In the genomic region with DNA sequence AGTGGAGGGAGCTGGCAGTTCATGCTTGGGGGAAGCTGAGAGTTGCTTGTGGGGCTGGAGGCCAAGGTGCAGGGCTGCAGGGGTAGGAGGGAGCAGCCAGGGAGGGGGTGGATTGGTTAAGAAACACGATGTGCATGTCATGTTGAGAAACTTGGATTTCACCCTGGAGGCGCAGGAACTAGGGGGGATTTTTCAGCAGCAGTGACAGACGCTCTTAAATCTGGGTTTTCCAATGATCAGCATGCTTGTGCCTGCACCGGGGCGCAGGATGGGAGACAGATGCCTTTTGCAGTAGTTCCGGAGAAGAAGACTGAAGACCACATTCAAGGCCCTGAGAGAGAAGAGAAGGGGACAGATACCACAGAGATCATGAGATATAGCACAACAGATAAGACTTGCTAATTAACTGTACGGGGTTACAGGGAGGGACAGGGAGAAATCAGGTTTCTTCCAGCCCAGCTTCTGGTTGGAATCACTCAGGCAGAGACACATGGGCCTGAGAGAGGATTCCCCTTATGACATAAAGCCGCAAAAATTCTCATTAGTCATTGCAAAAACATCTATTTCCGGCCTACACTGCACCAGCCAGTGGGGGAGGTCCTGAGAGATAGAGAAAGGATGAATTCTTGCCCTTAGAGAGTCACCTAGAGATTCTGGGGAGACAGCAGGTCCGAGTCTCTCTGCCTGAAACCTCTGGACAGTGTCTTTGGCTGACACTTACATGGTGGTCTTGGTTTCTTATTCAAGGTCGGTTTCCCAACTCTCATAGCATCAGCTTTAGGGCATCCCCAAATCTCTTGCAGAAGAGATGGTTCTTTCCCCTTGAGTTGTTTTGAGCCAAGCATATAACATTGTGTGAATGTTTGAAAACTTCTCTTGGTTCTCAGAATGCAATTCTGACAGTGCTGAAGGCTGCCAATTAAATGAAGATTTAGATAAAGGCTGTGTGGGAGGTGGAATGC, we compare ENCODE assay signal across 8 cellular contexts. TPM values are rescaled to one million over a fixed set of nuclear protein-coding genes. Genes with fewer than 3 reads are reported as not detected.
A peak's percentile ranks its signal among the peaks of the same experiment; 100 is the strongest.
DNase-seq lines count a peak whose midpoint lies in the region; ATAC-seq and TF ChIP-seq lines count a peak whose summit lies in the region.

No MANE protein-coding gene starts in this region.

- H3K4me3 ChIP-seq in Peyer's patch = no peak overlapping the region
- no peak overlapping the region for H3K4me3 ChIP-seq in lung
- no peak overlapping the region for H3K4me3 ChIP-seq in lower leg skin (ENCODE audit: low read depth, poor library complexity, severe bottlenecking)

- ATAC-seq in GM18867 (IDR thresholded peaks at IDR 0.05; ENCODE audit: unreplicated experiment) = peak; percentile 77
- peak; percentile 76 for ATAC-seq in HG02938 (IDR thresholded peaks at IDR 0.05; ENCODE audit: unreplicated experiment)
- ATAC-seq in lung (ENCODE audit: insufficient read depth, low FRiP score) = no peak

- WGBS in lung, 2 donors = 65 to 76% methylated on average over 11 of the region's 11 CpGs
- 32% methylated on average over 11 of the region's 11 CpGs for WGBS in lower leg skin, 2 donors

- H3K4me1 ChIP-seq in Peyer's patch (peaks cover 0 to 21% (median 6%) of the 10 kb centered on the region in 4 donors), lung (ENCODE audit: control insufficient read depth in 2 of 2, insufficient read depth in 2 of 2, low read length in 2 of 2) (peaks cover 12 to 47% of the 10 kb centered on the region in 2 donors)

- TF ChIP-seq CTCF in Peyer's patch (IDR thresholded peaks at IDR 0.05) (no peak), lung (IDR thresholded peaks at IDR 0.05; ENCODE audit: control extremely low read depth, extremely low read depth) (no peak), lower leg skin (IDR thresholded peaks at IDR 0.05) (no peak)

- H3K9me3 ChIP-seq in Peyer's patch = no peaks in the 10 kb centered on the region
- no peaks in the 10 kb centered on the region for H3K9me3 ChIP-seq in lung (ENCODE audit: control insufficient read depth in 2 of 2, insufficient read depth in 1 of 2, low read length in 1 of 2)

- no peak for TF ChIP-seq POLR2A in Peyer's patch (IDR thresholded peaks at IDR 0.05)
- TF ChIP-seq POLR2A in lower leg skin (IDR thresholded peaks at IDR 0.05) = no peak

- H3K27me3 ChIP-seq in Peyer's patch = no peaks in the 10 kb centered on the region
- H3K27me3 ChIP-seq in lung (ENCODE audit: control insufficient read depth, insufficient read depth) = no peaks in the 10 kb centered on the region

- DNase-seq in Peyer's patch = peak in 2 of 3 donors; percentile 52 to 55
- DNase-seq in amniotic epithelial cell (ENCODE audit: low read depth) = peak; percentile 92
- no peak for DNase-seq in lung (ENCODE audit: low spot score)
- no peak for DNase-seq in lower leg skin (ENCODE audit: low spot score in 2 of 2)
- no peak for DNase-seq in NAMALWA (ENCODE audit: low spot score)
- no peak for DNase-seq in amygdala (lab: John Stamatoyannopoulos, UW)

- H3K27ac ChIP-seq in Peyer's patch (peak overlapping the region; percentile 19 to 61 (median 43)), lung (ENCODE audit: low read depth in 1 of 2, low read length in 1 of 2) (peak overlapping the region; percentile 0 to 46)

- intact Hi-C loops in lower leg skin (cut with DNase I; ENCODE audit: low total_unique reads) = no loop called here

- H3K36me3 ChIP-seq in Peyer's patch = no peaks in the 10 kb centered on the region
- H3K36me3 ChIP-seq in lung (ENCODE audit: control insufficient read depth in 2 of 2, insufficient read depth in 2 of 2, low read length in 2 of 2) = no peaks in the 10 kb centered on the region

RNA-seq across cellular contexts. Expression of gene CDH13, which starts 27.1 kb away (rescaled TPM):
- total RNA-seq in Peyer's patch (1 to 10 TPM in 3 of 4 donors, not detected in 1; 2.0 to 6.6 (median 4.1) TPM), lung (10 to 100 TPM; 10.1 to 12.3 TPM), lower leg skin (100 to 1,000 TPM; 102 to 246 (median 155) TPM)
- polyA plus RNA-seq in lung = 1 to 10 TPM; 2.1 to 4.4 TPM

Comparison
In these comparisons a context has a peak if more than half of its experiments do, and no peak if none do; other contexts are left out.
1. DNase-seq: peak in Peyer's patch (2 of 3) and amniotic epithelial cell (single experiment); none in lung (single experiment), lower leg skin (0 of 2), NAMALWA (single experiment) and amygdala (0 of 56).
2. RNA of gene CDH13, which starts 27.1 kb away (total RNA-seq): 102 to 246 TPM in lower leg skin; 10.1 to 12.3 TPM in lung and 2.0 to 6.6 TPM in Peyer's patch; every median in the first group is over 4 times any median in the second.